ENCODE assay signal across 7 cellular contexts in the genomic region with DNA sequence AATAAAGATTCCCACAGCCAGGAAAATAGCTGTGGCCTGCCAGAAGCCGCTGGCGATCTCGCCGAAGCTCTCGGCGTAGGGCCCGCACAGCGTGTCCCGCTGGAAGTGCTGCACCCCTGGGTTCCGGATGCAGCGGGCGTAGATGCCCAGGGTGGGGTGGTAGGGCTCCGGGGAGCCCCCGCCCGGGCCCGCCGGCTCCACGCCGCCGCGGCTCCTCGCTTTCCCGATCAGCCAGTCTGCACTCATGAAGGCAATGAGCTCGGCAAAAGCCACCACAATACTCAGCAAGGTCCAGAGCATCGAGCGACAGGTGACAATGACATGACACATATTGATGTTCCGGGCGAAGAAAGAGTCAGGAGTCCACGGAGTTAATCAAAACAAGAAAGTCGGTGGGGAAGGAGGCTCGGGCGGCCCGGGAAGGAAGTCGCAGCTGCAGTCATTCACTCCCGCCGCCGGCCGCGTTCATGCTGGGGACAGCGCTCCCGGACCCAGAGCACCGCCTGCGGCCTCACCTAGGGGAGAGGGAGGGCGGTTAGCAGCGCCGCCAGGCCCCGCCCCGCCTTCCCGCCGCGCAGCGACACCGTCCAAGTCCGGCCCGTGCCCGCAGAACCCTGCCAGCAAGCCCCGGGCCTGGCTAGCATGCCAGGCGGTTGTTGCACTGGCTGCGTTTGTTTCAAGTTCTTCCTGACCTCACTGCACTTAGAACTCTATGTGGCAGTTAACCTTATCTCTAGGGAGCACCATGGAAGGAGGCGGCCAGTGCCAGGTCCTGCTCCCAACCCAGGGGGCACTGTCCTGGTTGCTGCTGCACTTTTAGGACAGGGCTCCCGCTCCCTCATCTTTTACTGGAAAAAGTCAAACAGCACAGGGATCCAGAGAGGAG.
DNase-seq lines count a peak whose midpoint lies in the region; ATAC-seq and TF ChIP-seq lines count a peak whose summit lies in the region.

No MANE protein-coding gene starts in this region.

- DNase-seq in GM13976 (ENCODE audit: low spot score) (peak; percentile 80), HFFc6 (no peak), NCI-H2029 treated with DMSO at 0.1 percent for 48 hours (lab: John Stamatoyannopoulos, UW) (peak; percentile 22), heart left ventricle (peak; percentile 70 to 90 (median 85)), posterior cingulate gyrus (peak; percentile 35 to 93 (median 58)), NOMO-1 (lab: John Stamatoyannopoulos, UW; ENCODE audit: unreplicated experiment in 2 of 2) (no peak)

- in situ Hi-C loops in GM13976 (cut with MboI; ENCODE audit: low sequenced_read_pairs, unreplicated experiment) = no loop called here

- H3K9me3 ChIP-seq in heart left ventricle = no peaks in the 10 kb centered on the region

- peak overlapping the region; percentile 54 for H3K27ac Mint-ChIP-seq in HFFc6
- no peak overlapping the region for H3K27ac Mint-ChIP-seq in activated naive CD4-positive, alpha-beta T cell treated with anti-CD3 and anti-CD28 coated beads, Interleukin-2, amount 50 U/mL, for 24 hours

- peaks cover 0 to 6% (median 0%) of the 10 kb centered on the region in 9 donors for H3K36me3 ChIP-seq in heart left ventricle

- TF ChIP-seq CTCF in GM13976 (IDR thresholded peaks at IDR 0.05; ENCODE audit: borderline replicate concordance, control extremely low read depth, extremely low read depth, insufficient read depth, missing control alignments) (no peak), HFFc6 (IDR thresholded peaks at IDR 0.05) (peak; percentile 57; the same call in 1 of the 2 replicates), heart left ventricle (IDR thresholded peaks at IDR 0.05) (peak in 5 of 12 donors; percentile 14 to 41 (median 22))

- H3K9me3 Mint-ChIP-seq in HFFc6 = no peaks in the 10 kb centered on the region
- H3K9me3 Mint-ChIP-seq in activated naive CD4-positive, alpha-beta T cell treated with anti-CD3 and anti-CD28 coated beads, Interleukin-2, amount 50 U/mL, for 24 hours = no peaks in the 10 kb centered on the region

- peaks cover 4% of the 10 kb centered on the region; the same call in 1 of the 2 replicates for H3K27me3 Mint-ChIP-seq in HFFc6 (ENCODE audit: insufficient read depth)
- H3K27me3 Mint-ChIP-seq in activated naive CD4-positive, alpha-beta T cell treated with anti-CD3 and anti-CD28 coated beads, Interleukin-2, amount 50 U/mL, for 24 hours = peaks cover 37% of the 10 kb centered on the region

- peak overlapping the region in 11 of 12 donors; percentile 51 to 85 (median 63) for H3K27ac ChIP-seq in heart left ventricle

- H3K4me3 Mint-ChIP-seq in HFFc6 = peak overlapping the region; percentile 70
- peak overlapping the region; percentile 80 for H3K4me3 Mint-ChIP-seq in activated naive CD4-positive, alpha-beta T cell treated with anti-CD3 and anti-CD28 coated beads, Interleukin-2, amount 50 U/mL, for 24 hours

- 10 to 27% (median 17%) methylated on average over 23 to 61 of the region's 61 CpGs for WGBS in heart left ventricle, 4 donors

- peak in 1 of 2 donors; percentile 12 for TF ChIP-seq POLR2A in heart left ventricle (IDR thresholded peaks at IDR 0.05)

- intact Hi-C loops in heart left ventricle (cut with DNase I) = loop anchor here in 1 of 10 donors (10.0 kb wide), 1 partner anchor 145 kb away; a partner anchor contains a TSS
- intact Hi-C loops in posterior cingulate gyrus (cut with DNase I) = loop anchor here (10.0 kb wide), 1 partner anchor 145 kb away; a partner anchor contains a TSS

- H3K4me1 ChIP-seq in heart left ventricle = peaks cover 0 to 76% (median 33%) of the 10 kb centered on the region in 12 donors

- peaks cover 71% of the 10 kb centered on the region for H3K4me1 Mint-ChIP-seq in HFFc6 (ENCODE audit: low read depth)
- H3K4me1 Mint-ChIP-seq in activated naive CD4-positive, alpha-beta T cell treated with anti-CD3 and anti-CD28 coated beads, Interleukin-2, amount 50 U/mL, for 24 hours = peaks cover 9% of the 10 kb centered on the region

- peak overlapping the region; percentile 24 to 67 (median 48) for H3K4me3 ChIP-seq in heart left ventricle

- peak; percentile 84 to 95 (median 91) for ATAC-seq in heart left ventricle

- H3K36me3 Mint-ChIP-seq in HFFc6 (ENCODE audit: low read depth) = no peaks in the 10 kb centered on the region; the same call in none of the 2 replicates
- no peaks in the 10 kb centered on the region for H3K36me3 Mint-ChIP-seq in activated naive CD4-positive, alpha-beta T cell treated with anti-CD3 and anti-CD28 coated beads, Interleukin-2, amount 50 U/mL, for 24 hours

- no peaks in the 10 kb centered on the region for H3K27me3 ChIP-seq in heart left ventricle

Comparison
In these comparisons a context has a peak if more than half of its experiments do, and no peak if none do; other contexts are left out.
1. DNase-seq: peak in GM13976 (single experiment), NCI-H2029 treated with DMSO at 0.1 percent for 48 hours (single experiment), heart left ventricle (5 of 5) and posterior cingulate gyrus (10 of 10); none in HFFc6 (single experiment) and NOMO-1 (0 of 2).